24 cellular contexts compared by ENCODE assay signal in the genomic region with DNA sequence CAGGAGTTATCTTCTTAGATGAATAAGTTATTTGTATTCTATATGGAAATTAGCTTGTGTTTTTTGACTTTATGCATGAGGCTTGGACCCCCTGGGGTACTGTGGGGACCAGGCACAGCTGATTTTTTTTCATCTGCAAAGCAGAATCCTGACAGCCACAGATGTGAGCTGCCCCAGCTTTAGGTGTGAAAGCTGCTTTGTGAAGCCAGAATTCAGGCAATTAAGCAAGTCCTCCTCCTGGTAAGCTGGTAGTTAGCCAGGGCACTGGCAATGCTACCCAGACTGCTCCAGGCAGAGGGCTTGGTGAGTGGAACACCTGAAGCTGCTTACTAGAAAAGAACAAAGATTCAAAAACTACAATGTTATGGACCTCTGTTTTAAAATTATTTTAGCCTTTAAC.
DNase-seq lines count a peak whose midpoint lies in the region; FAIRE-seq and TF ChIP-seq lines count a peak whose summit lies in the region.
"Had no signal": no experiment of that assay in that cellular context is flagged by ENCODE, and none has a peak within 500 bp of the region (broad histone marks: within the 10 kb centered on the region; RNA-seq: fewer than 3 reads in every experiment).

No MANE protein-coding gene starts in this region.

- no peak overlapping the region for H3K27ac ChIP-seq in small intestine (ENCODE audit: low read depth in 1 of 2, low read length in 1 of 2)

- no peaks in the 10 kb centered on the region for H3K9me3 ChIP-seq in small intestine (ENCODE audit: control insufficient read depth, low read depth)
- H3K9me3 ChIP-seq: BE2C had no signal

- no peak overlapping the region for H3K4me3 ChIP-seq in small intestine (ENCODE audit: low read depth in 1 of 2, low read length in 2 of 2)
- H3K4me3 ChIP-seq in lower leg skin (ENCODE audit: low read depth, poor library complexity, severe bottlenecking): no peak overlapping the region
- H3K4me3 ChIP-seq: GM12878, MG63 had no signal

- DNase-seq in NCI-H2171 treated with DMSO at 0.1 percent for 48 hours (lab: John Stamatoyannopoulos, UW) (peak; percentile 9), NCI-H2171 (lab: John Stamatoyannopoulos, UW) (no peak), NCI-H1105 (lab: John Stamatoyannopoulos, UW) (peak; percentile 18), iPS DF 19.7 (ENCODE audit: low read depth, low spot score) (peak; percentile 1), small intestine (peak; percentile 0), NCI-H1436 (lab: John Stamatoyannopoulos, UW) (no peak), lower leg skin (ENCODE audit: low spot score in 2 of 2) (no peak)
- DNase-seq in activated T-cell treated with anti-CD3 and anti-CD28 coated beads, Interleukin-2, amount 50 U/mL, for 48 hours: no peak
- DNase-seq: BE2C; Caco-2; CD4-positive, alpha-beta T cell; DMS53; EL; Kasumi-1; MG63; NCI-H1048; NCI-H1694 treated with DMSO at 0.1 percent for 48 hours; NCI-H446; NCI-H526 treated with DMSO at 0.1 percent for 48 hours; PC-3; RPMI8226; SHP77 treated with DMSO at 0.1 percent for 48 hours had no signal

- no peak for TF ChIP-seq POLR2A in lower leg skin (IDR thresholded peaks at IDR 0.05)

- H3K27me3 ChIP-seq in small intestine (ENCODE audit: control insufficient read depth in 2 of 2, insufficient read depth in 2 of 2, low read length in 2 of 2): no peaks in the 10 kb centered on the region
- H3K27me3 ChIP-seq: BE2C, MG63 had no signal

- FAIRE-seq in small intestine (lab: Jason Lieb, UNC): no peak
- FAIRE-seq: GM12878, GM19239 had no signal

- intact Hi-C loops in lower leg skin (cut with DNase I; ENCODE audit: low total_unique reads): no loop called here

- no peaks in the 10 kb centered on the region for H3K4me1 ChIP-seq in small intestine (ENCODE audit: control insufficient read depth in 2 of 2, insufficient read depth in 1 of 2, low read depth in 1 of 2, low read length in 1 of 2)
- H3K4me1 ChIP-seq: BE2C, Caco-2 had no signal

- peaks cover 0 to 2% of the 10 kb centered on the region in 2 donors for H3K36me3 ChIP-seq in small intestine (ENCODE audit: control insufficient read depth in 2 of 2, insufficient read depth in 2 of 2, low read length in 2 of 2)
- H3K36me3 ChIP-seq: BE2C, MG63 had no signal

- no peak for TF ChIP-seq CTCF in lower leg skin (IDR thresholded peaks at IDR 0.05)

Comparison
In these comparisons a context has a peak if more than half of its experiments do, and no peak if none do; other contexts are left out.
1. DNase-seq: peak in NCI-H2171 treated with DMSO at 0.1 percent for 48 hours (single experiment), NCI-H1105 (single experiment), iPS DF 19.7 (single experiment) and small intestine (single experiment); none in NCI-H2171 (single experiment), NCI-H1436 (single experiment), activated T-cell treated with anti-CD3 and anti-CD28 coated beads, Interleukin-2, amount 50 U/mL, for 48 hours (0 of 2) and lower leg skin (0 of 2).